In genomic region chr16:89561195-89562026, GRCh38 we compare ENCODE assay signal across 1 cellular context.
TF ChIP-seq lines count a peak whose summit lies in the region.

No MANE protein-coding gene starts in this region.

TF ChIP-seq in HepG2, 621 proteins besides CTCF, POLR2A, EP300 and RAD21 (continued from another document and continues in another):
- TF ChIP-seq HOXA9 (CRISPR knock-in tag; IDR thresholded peaks at IDR 0.05; ENCODE audit: borderline replicate concordance) (0 out of 2 replicates have a peak, but pooled peaks have one; percentile 76), ZNF83 (CRISPR knock-in tag; IDR thresholded peaks at IDR 0.05; ENCODE audit: borderline replicate concordance) (no peak; the same call in 1 of the 2 replicates), ZBTB34 (CRISPR knock-in tag; IDR thresholded peaks at IDR 0.05) (peak; percentile 6; the same call in 1 of the 2 replicates), CC2D1A (CRISPR knock-in tag; IDR thresholded peaks at IDR 0.05) (no peak), ZNF589 (CRISPR knock-in tag; conservative IDR thresholded peaks at IDR 0.05) (peak; percentile 48; the same call in 1 of the 2 replicates), ZNF230 (CRISPR knock-in tag; IDR thresholded peaks at IDR 0.05) (no peak), REL (CRISPR knock-in tag; conservative IDR thresholded peaks at IDR 0.05) (peak; percentile 80), ZNF317 (CRISPR knock-in tag; IDR thresholded peaks at IDR 0.05) (no peak), ELK4 (CRISPR knock-in tag; IDR thresholded peaks at IDR 0.05; ENCODE audit: borderline replicate concordance) (no peak), SMYD3 (CRISPR knock-in tag; IDR thresholded peaks at IDR 0.05) (no peak), SSRP1 (CRISPR knock-in tag; IDR thresholded peaks at IDR 0.05) (no peak), MZF1 (CRISPR knock-in tag; IDR thresholded peaks at IDR 0.05; ENCODE audit: borderline replicate concordance) (no peak), YEATS4 (CRISPR knock-in tag; IDR thresholded peaks at IDR 0.05; ENCODE audit: borderline replicate concordance) (no peak), ZNF709 (CRISPR knock-in tag; IDR thresholded peaks at IDR 0.05) (no peak), ZFP36 (IDR thresholded peaks at IDR 0.05; ENCODE audit: borderline replicate concordance, low read depth, low read length, partially characterized antibody) (no peak), SKIL (CRISPR knock-in tag; IDR thresholded peaks at IDR 0.05; ENCODE audit: borderline replicate concordance) (peak; percentile 56; the same call in 1 of the 2 replicates), TCF7 (IDR thresholded peaks at IDR 0.05; ENCODE audit: low read depth) (no peak), MED8 (CRISPR knock-in tag; IDR thresholded peaks at IDR 0.05; ENCODE audit: insufficient replicate concordance) (no peak), TFDP1 (CRISPR knock-in tag; IDR thresholded peaks at IDR 0.05; ENCODE audit: borderline replicate concordance) (no peak), ZBTB49 (CRISPR knock-in tag; IDR thresholded peaks at IDR 0.05; ENCODE audit: borderline replicate concordance) (no peak), GABPA (IDR thresholded peaks at IDR 0.05; ENCODE audit: low read depth, low read length) (no peak), GABPA (CRISPR knock-in tag; IDR thresholded peaks at IDR 0.05; ENCODE audit: low read depth) (no peak), KLF15 (CRISPR knock-in tag; IDR thresholded peaks at IDR 0.05; ENCODE audit: borderline replicate concordance) (no peak), HNF4A (CRISPR knock-in tag; IDR thresholded peaks at IDR 0.05) (no peak), ZNF503 (CRISPR knock-in tag; IDR thresholded peaks at IDR 0.05) (no peak), SMAD3 (CRISPR knock-in tag; IDR thresholded peaks at IDR 0.05) (no peak), NFIC (IDR thresholded peaks at IDR 0.05; ENCODE audit: low read length) (no peak), CEBPB (IDR thresholded peaks at IDR 0.05; ENCODE audit: borderline replicate concordance, low read depth, low read length) (no peak), ZNF12 (CRISPR knock-in tag; IDR thresholded peaks at IDR 0.05) (no peak), ZBTB26 (CRISPR knock-in tag; IDR thresholded peaks at IDR 0.05; ENCODE audit: borderline replicate concordance) (no peak), GTF3A (CRISPR knock-in tag; conservative IDR thresholded peaks at IDR 0.05) (0 out of 2 replicates have a peak, but pooled peaks have one; percentile 46), AHR (CRISPR knock-in tag; IDR thresholded peaks at IDR 0.05) (no peak), PHF8 (CRISPR knock-in tag; IDR thresholded peaks at IDR 0.05) (0 out of 2 replicates have a peak, but pooled peaks have one; percentile 11), SRSF9 (IDR thresholded peaks at IDR 0.05; ENCODE audit: borderline replicate concordance, insufficient read depth, low read depth, low read length, poor library complexity, severe bottlenecking) (no peak), RORA (CRISPR knock-in tag; IDR thresholded peaks at IDR 0.05) (no peak), NFYB (CRISPR knock-in tag; IDR thresholded peaks at IDR 0.05) (no peak), SNAPC4 (CRISPR knock-in tag; IDR thresholded peaks at IDR 0.05) (no peak; the same call in 1 of the 2 replicates), EZH2 (conservative IDR thresholded peaks at IDR 0.05; ENCODE audit: low read depth, low read length) (no peak)
- TF ChIP-seq, protein P1, sequence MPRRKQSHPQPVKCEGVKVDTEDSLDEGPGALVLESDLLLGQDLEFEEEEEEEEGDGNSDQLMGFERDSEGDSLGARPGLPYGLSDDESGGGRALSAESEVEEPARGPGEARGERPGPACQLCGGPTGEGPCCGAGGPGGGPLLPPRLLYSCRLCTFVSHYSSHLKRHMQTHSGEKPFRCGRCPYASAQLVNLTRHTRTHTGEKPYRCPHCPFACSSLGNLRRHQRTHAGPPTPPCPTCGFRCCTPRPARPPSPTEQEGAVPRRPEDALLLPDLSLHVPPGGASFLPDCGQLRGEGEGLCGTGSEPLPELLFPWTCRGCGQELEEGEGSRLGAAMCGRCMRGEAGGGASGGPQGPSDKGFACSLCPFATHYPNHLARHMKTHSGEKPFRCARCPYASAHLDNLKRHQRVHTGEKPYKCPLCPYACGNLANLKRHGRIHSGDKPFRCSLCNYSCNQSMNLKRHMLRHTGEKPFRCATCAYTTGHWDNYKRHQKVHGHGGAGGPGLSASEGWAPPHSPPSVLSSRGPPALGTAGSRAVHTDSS (CRISPR knock-in tag; conservative IDR thresholded peaks at IDR 0.05) = no peak
- TF ChIP-seq, protein P2, sequence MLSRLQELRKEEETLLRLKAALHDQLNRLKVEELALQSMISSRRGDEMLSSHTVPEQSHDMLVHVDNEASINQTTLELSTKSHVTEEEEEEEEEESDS (CRISPR knock-in tag; IDR thresholded peaks at IDR 0.05; ENCODE audit: borderline replicate concordance) = no peak
- TF ChIP-seq, protein P3, sequence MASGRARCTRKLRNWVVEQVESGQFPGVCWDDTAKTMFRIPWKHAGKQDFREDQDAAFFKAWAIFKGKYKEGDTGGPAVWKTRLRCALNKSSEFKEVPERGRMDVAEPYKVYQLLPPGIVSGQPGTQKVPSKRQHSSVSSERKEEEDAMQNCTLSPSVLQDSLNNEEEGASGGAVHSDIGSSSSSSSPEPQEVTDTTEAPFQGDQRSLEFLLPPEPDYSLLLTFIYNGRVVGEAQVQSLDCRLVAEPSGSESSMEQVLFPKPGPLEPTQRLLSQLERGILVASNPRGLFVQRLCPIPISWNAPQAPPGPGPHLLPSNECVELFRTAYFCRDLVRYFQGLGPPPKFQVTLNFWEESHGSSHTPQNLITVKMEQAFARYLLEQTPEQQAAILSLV (CRISPR knock-in tag; IDR thresholded peaks at IDR 0.05; ENCODE audit: borderline replicate concordance) = no peak
- TF ChIP-seq, protein P4, sequence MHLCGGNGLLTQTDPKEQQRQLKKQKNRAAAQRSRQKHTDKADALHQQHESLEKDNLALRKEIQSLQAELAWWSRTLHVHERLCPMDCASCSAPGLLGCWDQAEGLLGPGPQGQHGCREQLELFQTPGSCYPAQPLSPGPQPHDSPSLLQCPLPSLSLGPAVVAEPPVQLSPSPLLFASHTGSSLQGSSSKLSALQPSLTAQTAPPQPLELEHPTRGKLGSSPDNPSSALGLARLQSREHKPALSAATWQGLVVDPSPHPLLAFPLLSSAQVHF (CRISPR knock-in tag; IDR thresholded peaks at IDR 0.05) = 0 out of 2 replicates have a peak, but pooled peaks have one; percentile 18
